In the genomic region with DNA sequence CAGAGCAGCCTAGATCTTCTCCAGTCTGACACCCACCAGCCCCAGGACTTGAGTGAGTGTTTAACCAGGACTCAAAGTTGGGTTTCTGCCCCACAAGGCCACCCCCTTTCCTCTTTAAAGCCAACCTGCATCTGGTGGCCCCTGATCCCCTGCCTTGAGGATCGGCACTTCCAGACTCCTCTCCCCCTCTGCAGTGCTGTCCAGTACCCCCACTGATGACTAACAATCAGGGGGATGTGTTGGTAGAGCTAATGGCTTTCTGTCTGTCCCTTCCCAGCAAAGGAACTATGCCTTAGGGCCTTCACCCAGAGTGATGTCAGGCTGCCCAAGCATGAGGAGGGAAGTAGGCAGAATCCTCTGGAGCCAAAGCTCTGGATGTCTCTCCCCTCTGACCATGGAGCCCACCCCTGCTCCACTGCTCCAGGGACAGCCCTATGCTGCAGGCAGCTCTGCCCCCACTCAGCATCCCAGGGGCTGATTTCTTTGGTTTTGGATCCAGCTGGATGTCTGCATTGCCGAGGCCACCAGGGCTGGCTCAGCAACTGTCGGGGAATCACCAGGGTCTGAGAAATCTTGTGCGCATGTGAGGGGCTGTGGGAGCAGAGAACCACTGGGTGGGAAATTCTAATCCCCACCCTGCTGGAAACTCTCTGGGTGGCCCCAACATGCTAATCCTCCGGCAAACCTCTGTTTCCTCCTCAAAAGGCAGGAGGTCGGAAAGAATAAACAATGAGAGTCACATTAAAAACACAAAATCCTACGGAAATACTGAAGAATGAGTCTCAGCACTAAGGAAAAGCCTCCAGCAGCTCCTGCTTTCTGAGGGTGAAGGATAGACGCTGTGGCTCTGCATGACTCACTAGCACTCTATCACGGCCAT, we compare ENCODE assay signal across 8 cellular contexts. TPM values are rescaled to one million over a fixed set of nuclear protein-coding genes. Genes with fewer than 3 reads are reported as not detected.
A peak's percentile ranks its signal among the peaks of the same experiment; 100 is the strongest.
DNase-seq lines count a peak whose midpoint lies in the region; ATAC-seq and TF ChIP-seq lines count a peak whose summit lies in the region.

No MANE protein-coding gene starts in this region.

- H3K9me3 ChIP-seq in tibial nerve, result no peaks in the 10 kb centered on the region

- H3K4me3 ChIP-seq in tibial nerve, result no peak overlapping the region

- TF ChIP-seq EP300 in tibial nerve (IDR thresholded peaks at IDR 0.05), result no peak

- no peak for TF ChIP-seq CTCF in tibial nerve (IDR thresholded peaks at IDR 0.05)

- H3K27me3 ChIP-seq in tibial nerve, result no peaks in the 10 kb centered on the region

- H3K27ac ChIP-seq in tibial nerve, result peak overlapping the region in 3 of 4 donors; percentile 50 to 69 (median 67)

- H3K36me3 ChIP-seq in tibial nerve, result no peaks in the 10 kb centered on the region

- peak; percentile 78 for DNase-seq in activated effector memory CD4-positive, alpha-beta T cell treated with anti-CD3 and anti-CD28 coated beads, Interleukin-2, amount 50 U/mL, for 16 hours
- no peak for DNase-seq in activated effector memory CD4-positive, alpha-beta T cell treated with Interleukin-2 at 50 U/mL for 16 hours
- DNase-seq in amniotic stem cell (lab: John Stamatoyannopoulos, UW) (peak; percentile 78), kidney tubule cell (ENCODE audit: low spot score) (peak; percentile 51), tibial nerve (ENCODE audit: low spot score in 2 of 2) (no peak), superior temporal gyrus (ENCODE audit: extremely low spot score) (no peak), NCI-H446 (lab: John Stamatoyannopoulos, UW) (no peak)

- TF ChIP-seq POLR2A in tibial nerve (IDR thresholded peaks at IDR 0.05), result no peak

- peaks cover 0 to 45% (median 16%) of the 10 kb centered on the region in 4 donors for H3K4me1 ChIP-seq in tibial nerve

- 34 to 38% methylated on average over 9 of the region's 9 CpGs for WGBS in tibial nerve, 2 donors

- ATAC-seq in HG03108 (IDR thresholded peaks at IDR 0.05; ENCODE audit: unreplicated experiment), result no peak

RNA-seq across cellular contexts. Expression of gene DAD1, which starts 42.9 kb away (rescaled TPM):
- total RNA-seq in tibial nerve, result 100 to 1,000 TPM; 128 to 254 (median 198) TPM

RNA-seq across cellular contexts. Expression of gene ABHD4, which starts 52.0 kb away (rescaled TPM):
- total RNA-seq in tibial nerve, result 10 to 100 TPM; 16.1 to 42.4 (median 31.9) TPM

Comparison
In these comparisons a context has a peak if more than half of its experiments do, and no peak if none do; other contexts are left out.
1. DNase-seq: peak in activated effector memory CD4-positive, alpha-beta T cell treated with anti-CD3 and anti-CD28 coated beads, Interleukin-2, amount 50 U/mL, for 16 hours (single experiment), amniotic stem cell (single experiment) and kidney tubule cell (single experiment); none in activated effector memory CD4-positive, alpha-beta T cell treated with Interleukin-2 at 50 U/mL for 16 hours (single experiment), tibial nerve (0 of 2), superior temporal gyrus (single experiment) and NCI-H446 (0 of 2).